ENCODE assay signal across 18 cellular contexts in the genomic region with DNA sequence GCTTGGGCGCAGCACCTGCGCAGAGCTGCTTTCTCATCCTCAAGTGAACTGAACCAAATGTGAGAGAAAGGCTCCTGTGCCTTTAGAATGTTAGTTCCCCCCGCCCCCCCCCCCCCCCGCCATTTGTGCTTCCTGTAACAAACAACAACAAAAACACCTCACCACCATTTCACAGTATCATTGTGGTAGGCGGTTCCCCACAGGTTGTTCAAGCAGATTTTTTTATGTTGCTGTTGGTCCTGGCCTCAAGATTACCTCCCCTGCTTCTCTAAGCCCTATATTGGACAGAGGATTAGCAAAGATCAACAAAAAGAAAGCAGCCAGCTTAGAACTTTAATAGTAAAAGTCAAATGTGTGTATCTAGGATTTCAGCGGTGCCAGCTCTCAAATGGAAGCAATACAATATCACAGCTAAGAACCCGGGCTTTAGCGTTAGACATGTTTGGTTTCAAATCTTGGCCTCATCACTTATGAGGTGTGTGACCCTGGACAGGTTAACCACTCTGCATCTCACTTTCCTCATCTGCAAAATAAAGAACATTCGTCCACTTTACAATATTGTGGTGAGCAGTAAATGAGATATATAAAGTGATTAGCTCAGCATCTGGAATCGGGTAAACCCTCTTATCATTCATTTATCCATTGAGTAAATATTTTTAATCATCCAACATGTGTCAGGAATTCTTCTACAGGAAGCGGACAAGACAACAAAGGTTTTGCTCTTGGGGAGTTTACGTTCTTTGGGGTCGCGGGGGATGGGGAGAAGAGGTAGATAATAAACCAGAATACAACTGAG.
"Had no signal": no experiment of that assay in that cellular context is flagged by ENCODE, and none has a peak within 500 bp of the region (broad histone marks: within the 10 kb centered on the region; RNA-seq: fewer than 3 reads in every experiment).

No MANE protein-coding gene starts in this region.

- H3K4me1 Mint-ChIP-seq: natural killer cell; stimulated activated memory B cell treated with anti-CD40 and anti-IgM and Interleukin-4, amounts not matched to agents 10 μg/mL and 1 μg/mL and 100 μg/mL, for 72 hours had no signal

- H3K27me3 ChIP-seq: breast epithelium, esophagus squamous epithelium, sigmoid colon, spleen had no signal

- H3K27ac ChIP-seq: breast epithelium, esophagus squamous epithelium, sigmoid colon, spleen, thoracic aorta, WERI-Rb-1 had no signal

- H3K4me3 ChIP-seq: breast epithelium, esophagus squamous epithelium, sigmoid colon, spleen, thoracic aorta had no signal

- H3K36me3 Mint-ChIP-seq: natural killer cell; stimulated activated memory B cell treated with anti-CD40 and anti-IgM and Interleukin-4, amounts not matched to agents 10 μg/mL and 1 μg/mL and 100 μg/mL, for 72 hours had no signal

- H3K36me3 ChIP-seq: breast epithelium had no signal

- DNase-seq: activated CD4-positive, alpha-beta T cell treated with anti-CD3 and anti-CD28 coated beads for 36 hours; activated CD4-positive, alpha-beta T cell treated with anti-CD3 and anti-CD28 coated beads, Interleukin-2, amount 50 U/mL, for 48 hours; activated naive CD4-positive, alpha-beta T cell treated with anti-CD3 and anti-CD28 coated beads for 36 hours; activated T-cell treated with anti-CD3 and anti-CD28 coated beads for 4 hours; aorta; cerebellar nuclear complex; effector CD4-positive, alpha-beta T cell; esophagus squamous epithelium; left cardiac atrium; natural killer cell; nucleus accumbens; sigmoid colon; spleen; stimulated activated CD4-positive, alpha-beta T cell treated with anti-CD3 and anti-CD28 coated beads, Interleukin-4, amount 100 ng/mL, for 4 hours; WERI-Rb-1 had no signal

- H3K27ac Mint-ChIP-seq: activated CD4-positive, alpha-beta T cell treated with anti-CD3 and anti-CD28 coated beads for 36 hours; activated naive CD4-positive, alpha-beta T cell treated with anti-CD3 and anti-CD28 coated beads for 36 hours; natural killer cell; stimulated activated memory B cell treated with anti-CD40 and anti-IgM and Interleukin-4, amounts not matched to agents 10 μg/mL and 1 μg/mL and 100 μg/mL, for 72 hours had no signal

- H3K4me3 Mint-ChIP-seq: activated CD4-positive, alpha-beta T cell treated with anti-CD3 and anti-CD28 coated beads for 36 hours; activated naive CD4-positive, alpha-beta T cell treated with anti-CD3 and anti-CD28 coated beads for 36 hours; natural killer cell; stimulated activated memory B cell treated with anti-CD40 and anti-IgM and Interleukin-4, amounts not matched to agents 10 μg/mL and 1 μg/mL and 100 μg/mL, for 72 hours had no signal

- H3K27me3 Mint-ChIP-seq: activated CD4-positive, alpha-beta T cell treated with anti-CD3 and anti-CD28 coated beads for 36 hours; stimulated activated memory B cell treated with anti-CD40 and anti-IgM and Interleukin-4, amounts not matched to agents 10 μg/mL and 1 μg/mL and 100 μg/mL, for 72 hours had no signal

- H3K9me3 ChIP-seq: breast epithelium, esophagus squamous epithelium, sigmoid colon, spleen, thoracic aorta had no signal

- H3K9me3 Mint-ChIP-seq: activated naive CD4-positive, alpha-beta T cell treated with anti-CD3 and anti-CD28 coated beads for 36 hours; natural killer cell; stimulated activated memory B cell treated with anti-CD40 and anti-IgM and Interleukin-4, amounts not matched to agents 10 μg/mL and 1 μg/mL and 100 μg/mL, for 72 hours had no signal

- H3K4me1 ChIP-seq: breast epithelium, esophagus squamous epithelium, sigmoid colon, spleen had no signal
